Comparison of ENCODE assay signal across 1 cellular context in the genomic region with DNA sequence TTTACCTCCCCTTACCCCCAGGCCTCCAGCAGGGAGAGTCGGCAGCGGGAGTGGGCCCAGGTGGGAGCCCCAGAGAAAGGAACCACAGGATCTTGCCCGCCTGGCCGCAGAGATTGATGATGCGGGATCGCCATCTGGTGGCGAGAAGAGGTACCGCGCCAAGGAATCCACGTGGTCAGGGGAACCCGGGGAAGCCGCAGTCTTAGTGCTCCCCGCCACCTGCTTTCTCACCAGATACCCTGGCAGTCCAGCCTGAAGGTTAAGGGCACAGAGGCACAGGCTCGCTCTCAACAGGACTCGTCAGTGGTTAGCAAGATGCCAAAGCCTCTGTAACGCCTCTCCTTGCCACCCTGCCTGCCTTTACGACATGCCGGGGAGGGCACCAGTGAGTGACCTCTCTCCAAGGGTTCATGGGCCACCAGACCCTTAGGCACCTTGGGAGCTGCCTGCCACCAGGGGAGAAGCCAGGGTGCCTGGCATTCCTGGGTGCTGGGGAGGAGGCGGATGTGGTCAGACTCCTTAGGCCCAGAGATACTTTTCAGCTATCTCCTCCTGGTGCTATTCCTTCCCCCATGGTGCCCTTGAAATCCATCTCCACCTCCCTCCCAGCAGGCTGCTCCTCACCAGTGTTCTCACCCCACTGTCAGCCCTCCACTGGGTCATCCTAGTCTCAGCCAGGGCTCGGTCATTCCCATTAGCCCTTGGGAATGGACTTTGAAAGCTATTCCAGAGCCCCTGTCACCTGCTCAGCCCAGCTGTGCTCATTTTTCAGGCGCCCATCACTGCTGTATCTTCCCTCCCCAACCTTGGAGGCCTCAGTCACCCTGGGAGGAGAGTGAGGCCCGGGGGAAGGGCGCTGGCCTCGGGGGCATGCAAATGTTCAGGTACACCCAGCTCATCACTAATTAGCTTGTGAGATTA.
TF ChIP-seq lines count a peak whose summit lies in the region.

No MANE protein-coding gene starts in this region.

TF ChIP-seq in HepG2, 621 proteins besides CTCF, POLR2A, EP300 and RAD21 (continued from another document):
- TF ChIP-seq, protein P1, sequence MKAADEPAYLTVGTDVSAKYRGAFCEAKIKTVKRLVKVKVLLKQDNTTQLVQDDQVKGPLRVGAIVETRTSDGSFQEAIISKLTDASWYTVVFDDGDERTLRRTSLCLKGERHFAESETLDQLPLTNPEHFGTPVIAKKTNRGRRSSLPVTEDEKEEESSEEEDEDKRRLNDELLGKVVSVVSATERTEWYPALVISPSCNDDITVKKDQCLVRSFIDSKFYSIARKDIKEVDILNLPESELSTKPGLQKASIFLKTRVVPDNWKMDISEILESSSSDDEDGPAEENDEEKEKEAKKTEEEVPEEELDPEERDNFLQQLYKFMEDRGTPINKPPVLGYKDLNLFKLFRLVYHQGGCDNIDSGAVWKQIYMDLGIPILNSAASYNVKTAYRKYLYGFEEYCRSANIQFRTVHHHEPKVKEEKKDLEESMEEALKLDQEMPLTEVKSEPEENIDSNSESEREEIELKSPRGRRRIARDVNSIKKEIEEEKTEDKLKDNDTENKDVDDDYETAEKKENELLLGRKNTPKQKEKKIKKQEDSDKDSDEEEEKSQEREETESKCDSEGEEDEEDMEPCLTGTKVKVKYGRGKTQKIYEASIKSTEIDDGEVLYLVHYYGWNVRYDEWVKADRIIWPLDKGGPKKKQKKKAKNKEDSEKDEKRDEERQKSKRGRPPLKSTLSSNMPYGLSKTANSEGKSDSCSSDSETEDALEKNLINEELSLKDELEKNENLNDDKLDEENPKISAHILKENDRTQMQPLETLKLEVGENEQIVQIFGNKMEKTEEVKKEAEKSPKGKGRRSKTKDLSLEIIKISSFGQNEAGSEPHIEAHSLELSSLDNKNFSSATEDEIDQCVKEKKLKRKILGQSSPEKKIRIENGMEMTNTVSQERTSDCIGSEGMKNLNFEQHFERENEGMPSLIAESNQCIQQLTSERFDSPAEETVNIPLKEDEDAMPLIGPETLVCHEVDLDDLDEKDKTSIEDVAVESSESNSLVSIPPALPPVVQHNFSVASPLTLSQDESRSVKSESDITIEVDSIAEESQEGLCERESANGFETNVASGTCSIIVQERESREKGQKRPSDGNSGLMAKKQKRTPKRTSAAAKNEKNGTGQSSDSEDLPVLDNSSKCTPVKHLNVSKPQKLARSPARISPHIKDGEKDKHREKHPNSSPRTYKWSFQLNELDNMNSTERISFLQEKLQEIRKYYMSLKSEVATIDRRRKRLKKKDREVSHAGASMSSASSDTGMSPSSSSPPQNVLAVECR (CRISPR knock-in tag; IDR thresholded peaks at IDR 0.05; ENCODE audit: borderline replicate concordance), result peak; percentile 83
- TF ChIP-seq ZFP90 (CRISPR knock-in tag; IDR thresholded peaks at IDR 0.05; ENCODE audit: borderline replicate concordance) (no peak), PAWR (CRISPR knock-in tag; IDR thresholded peaks at IDR 0.05; ENCODE audit: borderline replicate concordance) (no peak), ZNF501 (CRISPR knock-in tag; IDR thresholded peaks at IDR 0.05) (peak; percentile 52), THAP9 (CRISPR knock-in tag; IDR thresholded peaks at IDR 0.05; ENCODE audit: borderline replicate concordance) (peak; percentile 33; the same call in 1 of the 2 replicates), EZH2 (conservative IDR thresholded peaks at IDR 0.05; ENCODE audit: low read depth, low read length) (peak; percentile 78; the same call in 1 of the 2 replicates), ZNF609 (CRISPR knock-in tag; IDR thresholded peaks at IDR 0.05; ENCODE audit: borderline replicate concordance) (no peak), ZNF20 (CRISPR knock-in tag; IDR thresholded peaks at IDR 0.05) (no peak), ZNF232 (CRISPR knock-in tag; IDR thresholded peaks at IDR 0.05; ENCODE audit: borderline replicate concordance) (peak; percentile 58; the same call in 1 of the 2 replicates)
- TF ChIP-seq, protein P2, sequence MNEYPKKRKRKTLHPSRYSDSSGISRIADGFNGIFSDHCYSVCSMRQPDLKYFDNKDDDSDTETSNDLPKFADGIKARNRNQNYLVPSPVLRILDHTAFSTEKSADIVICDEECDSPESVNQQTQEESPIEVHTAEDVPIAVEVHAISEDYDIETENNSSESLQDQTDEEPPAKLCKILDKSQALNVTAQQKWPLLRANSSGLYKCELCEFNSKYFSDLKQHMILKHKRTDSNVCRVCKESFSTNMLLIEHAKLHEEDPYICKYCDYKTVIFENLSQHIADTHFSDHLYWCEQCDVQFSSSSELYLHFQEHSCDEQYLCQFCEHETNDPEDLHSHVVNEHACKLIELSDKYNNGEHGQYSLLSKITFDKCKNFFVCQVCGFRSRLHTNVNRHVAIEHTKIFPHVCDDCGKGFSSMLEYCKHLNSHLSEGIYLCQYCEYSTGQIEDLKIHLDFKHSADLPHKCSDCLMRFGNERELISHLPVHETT (CRISPR knock-in tag; conservative IDR thresholded peaks at IDR 0.05), result peak; percentile 83
- TF ChIP-seq, protein P3, sequence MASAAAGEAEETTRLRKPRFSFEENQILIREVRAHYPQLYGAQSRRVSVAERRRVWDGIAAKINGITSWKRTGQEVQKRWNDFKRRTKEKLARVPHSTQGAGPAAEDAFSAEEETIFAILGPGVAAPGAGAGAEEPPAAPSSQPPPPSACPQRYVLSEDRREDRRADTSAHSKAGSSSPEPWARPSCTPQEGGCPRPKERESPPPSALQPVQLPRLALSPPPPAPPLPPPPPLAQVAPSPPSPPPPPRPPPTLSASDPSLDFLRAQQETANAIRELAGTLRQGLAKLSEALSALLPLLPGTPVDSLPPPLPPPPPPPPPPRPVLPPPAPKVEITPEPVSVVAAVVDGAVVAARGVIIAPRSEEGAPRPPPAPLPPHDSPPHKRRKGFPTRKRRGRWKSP (CRISPR knock-in tag; IDR thresholded peaks at IDR 0.05), result peak; percentile 60; the same call in 1 of the 2 replicates
